Comparison of ENCODE assay signal across 2 cellular contexts in the genomic region with DNA sequence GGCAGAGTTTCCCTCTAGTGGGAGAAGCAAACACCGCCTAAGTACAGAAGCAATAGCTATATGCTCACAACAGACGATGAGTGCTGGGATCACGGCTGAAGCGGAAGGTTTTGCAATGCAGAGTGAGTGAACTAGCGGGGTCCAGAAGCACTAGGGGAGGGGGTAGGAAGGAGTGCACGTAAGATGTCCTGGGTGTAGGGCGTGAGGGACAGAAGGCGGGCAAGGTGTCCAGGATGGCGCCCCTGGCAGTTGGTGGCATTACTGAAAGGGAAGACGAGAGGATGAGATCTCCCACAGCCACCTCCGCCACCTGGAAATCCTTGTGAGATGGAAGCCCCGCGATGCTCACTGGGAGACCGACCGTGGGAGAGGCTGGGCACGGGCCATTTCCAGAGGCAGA.
TF ChIP-seq lines count a peak whose summit lies in the region.

No MANE protein-coding gene starts in this region.

TF ChIP-seq in liver, 16 proteins besides CTCF, POLR2A, EP300 and RAD21 (continued from another document):
- TF ChIP-seq, protein P1, sequence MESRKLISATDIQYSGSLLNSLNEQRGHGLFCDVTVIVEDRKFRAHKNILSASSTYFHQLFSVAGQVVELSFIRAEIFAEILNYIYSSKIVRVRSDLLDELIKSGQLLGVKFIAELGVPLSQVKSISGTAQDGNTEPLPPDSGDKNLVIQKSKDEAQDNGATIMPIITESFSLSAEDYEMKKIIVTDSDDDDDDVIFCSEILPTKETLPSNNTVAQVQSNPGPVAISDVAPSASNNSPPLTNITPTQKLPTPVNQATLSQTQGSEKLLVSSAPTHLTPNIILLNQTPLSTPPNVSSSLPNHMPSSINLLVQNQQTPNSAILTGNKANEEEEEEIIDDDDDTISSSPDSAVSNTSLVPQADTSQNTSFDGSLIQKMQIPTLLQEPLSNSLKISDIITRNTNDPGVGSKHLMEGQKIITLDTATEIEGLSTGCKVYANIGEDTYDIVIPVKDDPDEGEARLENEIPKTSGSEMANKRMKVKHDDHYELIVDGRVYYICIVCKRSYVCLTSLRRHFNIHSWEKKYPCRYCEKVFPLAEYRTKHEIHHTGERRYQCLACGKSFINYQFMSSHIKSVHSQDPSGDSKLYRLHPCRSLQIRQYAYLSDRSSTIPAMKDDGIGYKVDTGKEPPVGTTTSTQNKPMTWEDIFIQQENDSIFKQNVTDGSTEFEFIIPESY (IDR thresholded peaks at IDR 0.05): no peak
- no peak for TF ChIP-seq RXRA (IDR thresholded peaks at IDR 0.05)
- TF ChIP-seq, protein P2, sequence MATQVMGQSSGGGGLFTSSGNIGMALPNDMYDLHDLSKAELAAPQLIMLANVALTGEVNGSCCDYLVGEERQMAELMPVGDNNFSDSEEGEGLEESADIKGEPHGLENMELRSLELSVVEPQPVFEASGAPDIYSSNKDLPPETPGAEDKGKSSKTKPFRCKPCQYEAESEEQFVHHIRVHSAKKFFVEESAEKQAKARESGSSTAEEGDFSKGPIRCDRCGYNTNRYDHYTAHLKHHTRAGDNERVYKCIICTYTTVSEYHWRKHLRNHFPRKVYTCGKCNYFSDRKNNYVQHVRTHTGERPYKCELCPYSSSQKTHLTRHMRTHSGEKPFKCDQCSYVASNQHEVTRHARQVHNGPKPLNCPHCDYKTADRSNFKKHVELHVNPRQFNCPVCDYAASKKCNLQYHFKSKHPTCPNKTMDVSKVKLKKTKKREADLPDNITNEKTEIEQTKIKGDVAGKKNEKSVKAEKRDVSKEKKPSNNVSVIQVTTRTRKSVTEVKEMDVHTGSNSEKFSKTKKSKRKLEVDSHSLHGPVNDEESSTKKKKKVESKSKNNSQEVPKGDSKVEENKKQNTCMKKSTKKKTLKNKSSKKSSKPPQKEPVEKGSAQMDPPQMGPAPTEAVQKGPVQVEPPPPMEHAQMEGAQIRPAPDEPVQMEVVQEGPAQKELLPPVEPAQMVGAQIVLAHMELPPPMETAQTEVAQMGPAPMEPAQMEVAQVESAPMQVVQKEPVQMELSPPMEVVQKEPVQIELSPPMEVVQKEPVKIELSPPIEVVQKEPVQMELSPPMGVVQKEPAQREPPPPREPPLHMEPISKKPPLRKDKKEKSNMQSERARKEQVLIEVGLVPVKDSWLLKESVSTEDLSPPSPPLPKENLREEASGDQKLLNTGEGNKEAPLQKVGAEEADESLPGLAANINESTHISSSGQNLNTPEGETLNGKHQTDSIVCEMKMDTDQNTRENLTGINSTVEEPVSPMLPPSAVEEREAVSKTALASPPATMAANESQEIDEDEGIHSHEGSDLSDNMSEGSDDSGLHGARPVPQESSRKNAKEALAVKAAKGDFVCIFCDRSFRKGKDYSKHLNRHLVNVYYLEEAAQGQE (IDR thresholded peaks at IDR 0.05): no peak
- no peak for TF ChIP-seq FOXA1 (IDR thresholded peaks at IDR 0.05)

TF ChIP-seq in HepG2, 621 proteins besides CTCF, POLR2A, EP300 and RAD21 (continued from another document):
- TF ChIP-seq, protein P3, sequence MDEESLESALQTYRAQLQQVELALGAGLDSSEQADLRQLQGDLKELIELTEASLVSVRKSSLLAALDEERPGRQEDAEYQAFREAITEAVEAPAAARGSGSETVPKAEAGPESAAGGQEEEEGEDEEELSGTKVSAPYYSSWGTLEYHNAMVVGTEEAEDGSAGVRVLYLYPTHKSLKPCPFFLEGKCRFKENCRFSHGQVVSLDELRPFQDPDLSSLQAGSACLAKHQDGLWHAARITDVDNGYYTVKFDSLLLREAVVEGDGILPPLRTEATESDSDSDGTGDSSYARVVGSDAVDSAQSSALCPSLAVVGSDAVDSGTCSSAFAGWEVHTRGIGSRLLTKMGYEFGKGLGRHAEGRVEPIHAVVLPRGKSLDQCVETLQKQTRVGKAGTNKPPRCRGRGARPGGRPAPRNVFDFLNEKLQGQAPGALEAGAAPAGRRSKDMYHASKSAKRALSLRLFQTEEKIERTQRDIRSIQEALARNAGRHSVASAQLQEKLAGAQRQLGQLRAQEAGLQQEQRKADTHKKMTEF (CRISPR knock-in tag; IDR thresholded peaks at IDR 0.05): no peak
- TF ChIP-seq MED1 (CRISPR knock-in tag; IDR thresholded peaks at IDR 0.05) (no peak), ZNF644 (CRISPR knock-in tag; IDR thresholded peaks at IDR 0.05; ENCODE audit: low read depth) (no peak), KAT8 (CRISPR knock-in tag; IDR thresholded peaks at IDR 0.05) (no peak), ZNF431 (CRISPR knock-in tag; IDR thresholded peaks at IDR 0.05; ENCODE audit: borderline replicate concordance, low read depth) (no peak), ZBTB3 (CRISPR knock-in tag; IDR thresholded peaks at IDR 0.05; ENCODE audit: borderline replicate concordance, low read depth) (no peak), ZSCAN29 (CRISPR knock-in tag; conservative IDR thresholded peaks at IDR 0.05) (no peak), ZNF460 (CRISPR knock-in tag; IDR thresholded peaks at IDR 0.05; ENCODE audit: borderline replicate concordance) (no peak), MBNL3 (CRISPR knock-in tag; conservative IDR thresholded peaks at IDR 0.05) (no peak), ZNF550 (CRISPR knock-in tag; IDR thresholded peaks at IDR 0.05; ENCODE audit: borderline replicate concordance) (no peak)
- TF ChIP-seq, protein P4, sequence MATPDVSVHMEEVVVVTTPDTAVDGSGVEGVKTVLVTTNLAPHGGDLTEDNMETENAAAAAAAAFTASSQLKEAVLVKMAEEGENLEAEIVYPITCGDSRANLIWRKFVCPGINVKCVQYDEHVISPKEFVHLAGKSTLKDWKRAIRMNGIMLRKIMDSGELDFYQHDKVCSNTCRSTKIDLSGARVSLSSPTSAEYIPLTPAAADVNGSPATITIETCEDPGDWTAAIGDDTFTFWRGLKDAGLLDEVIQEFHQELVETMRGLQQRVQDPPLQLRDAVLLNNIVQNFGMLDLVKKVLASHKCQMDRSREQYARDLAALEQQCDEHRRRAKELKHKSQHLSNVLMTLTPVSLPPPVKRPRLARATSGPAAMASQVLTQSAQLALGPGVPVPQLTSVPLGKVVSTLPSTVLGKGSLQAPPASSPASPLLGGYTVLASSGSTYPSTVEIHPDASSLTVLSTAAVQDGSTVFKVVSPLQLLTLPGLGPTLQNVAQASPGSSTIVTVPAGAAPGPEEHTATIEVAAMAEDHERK (CRISPR knock-in tag; IDR thresholded peaks at IDR 0.05; ENCODE audit: low read depth): no peak
- TF ChIP-seq, protein P5, sequence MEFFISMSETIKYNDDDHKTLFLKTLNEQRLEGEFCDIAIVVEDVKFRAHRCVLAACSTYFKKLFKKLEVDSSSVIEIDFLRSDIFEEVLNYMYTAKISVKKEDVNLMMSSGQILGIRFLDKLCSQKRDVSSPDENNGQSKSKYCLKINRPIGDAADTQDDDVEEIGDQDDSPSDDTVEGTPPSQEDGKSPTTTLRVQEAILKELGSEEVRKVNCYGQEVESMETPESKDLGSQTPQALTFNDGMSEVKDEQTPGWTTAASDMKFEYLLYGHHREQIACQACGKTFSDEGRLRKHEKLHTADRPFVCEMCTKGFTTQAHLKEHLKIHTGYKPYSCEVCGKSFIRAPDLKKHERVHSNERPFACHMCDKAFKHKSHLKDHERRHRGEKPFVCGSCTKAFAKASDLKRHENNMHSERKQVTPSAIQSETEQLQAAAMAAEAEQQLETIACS (CRISPR knock-in tag; IDR thresholded peaks at IDR 0.05): no peak
